In the genomic region with DNA sequence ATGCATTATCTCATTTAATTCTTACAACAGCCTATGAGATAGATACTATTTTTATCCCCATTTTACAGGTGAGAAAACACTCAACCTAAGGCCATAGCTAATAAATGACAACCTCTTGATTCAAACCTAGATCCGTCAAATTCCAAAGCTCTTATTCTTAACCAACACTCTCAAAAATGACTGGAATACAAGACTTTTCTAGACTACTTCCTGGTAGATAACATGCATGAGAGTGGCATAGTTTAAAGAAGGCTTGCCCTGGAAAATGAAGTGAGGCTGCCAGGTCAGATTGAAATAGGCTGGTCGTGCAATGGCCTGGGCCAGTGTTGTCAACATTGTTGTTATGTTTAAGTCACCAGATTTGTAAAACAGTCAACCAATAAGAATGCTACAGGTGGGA, we compare ENCODE assay signal across 20 cellular contexts.
"Had no signal": no experiment of that assay in that cellular context is flagged by ENCODE, and none has a peak within 500 bp of the region (broad histone marks: within the 10 kb centered on the region; RNA-seq: fewer than 3 reads in every experiment).

No MANE protein-coding gene starts in this region.

- FAIRE-seq: pancreas, small intestine had no signal

- DNase-seq: naive thymus-derived CD8-positive, alpha-beta T cell; nephron progenitor cell; nucleus accumbens; pancreas; right cardiac atrium; right lobe of liver; sigmoid colon; small intestine; stimulated activated CD4-positive, alpha-beta T cell treated with anti-CD3 and anti-CD28 coated beads, Interleukin-15, amount 100 ng/mL, for 24 hours; stimulated activated CD4-positive, alpha-beta T cell treated with anti-CD3 and anti-CD28 coated beads, Interleukin-2, amount 100 ng/mL, for 24 hours; stimulated activated CD4-positive, alpha-beta T cell treated with anti-CD3 and anti-CD28 coated beads, Interleukin-2, amount 100 ng/mL, for 48 hours; stimulated activated CD4-positive, alpha-beta T cell treated with anti-CD3 and anti-CD28 coated beads, Interleukin-4, amount 100 ng/mL, for 24 hours; stimulated activated naive B cell treated with anti-CD40 and anti-IgM and Interleukin-4, amounts not matched to agents 10 μg/mL and 1 μg/mL and 100 μg/mL, for 72 hours; stimulated activated naive CD4-positive, alpha-beta T cell treated with Interleukin-2 at 50 U/mL for 16 hours; stomach; thyroid gland; upper lobe of right lung; uterus had no signal

- ATAC-seq: naive thymus-derived CD8-positive, alpha-beta T cell; natural killer cell treated with Interleukin-12 subunit alpha and Interleukin-12 subunit beta and Interleukin-15 and Interleukin-18, amount 100 ng/mL, for 72 hours; pancreas; right cardiac atrium; right lobe of liver; stimulated activated effector memory CD8-positive, alpha-beta T cell treated with anti-CD3 and anti-CD28 coated beads, Interleukin-12 subunit alpha, Interleukin-12 subunit beta, amount 100 ng/mL, for 72 hours; stimulated activated naive B cell treated with anti-CD40 and anti-IgM and Interleukin-4, amounts not matched to agents 10 μg/mL and 1 μg/mL and 100 μg/mL, for 72 hours; upper lobe of right lung had no signal
